ENCODE assay signal across 20 cellular contexts in genomic region chr1:68010543-68010942, GRCh38. TPM values are rescaled to one million over a fixed set of nuclear protein-coding genes. Genes with fewer than 3 reads are reported as not detected.
"Had no signal": no experiment of that assay in that cellular context is flagged by ENCODE, and none has a peak within 500 bp of the region (broad histone marks: within the 10 kb centered on the region; RNA-seq: fewer than 3 reads in every experiment).

No MANE protein-coding gene starts in this region.

- H3K4me1 Mint-ChIP-seq: immature natural killer cell; mesothelial cell of epicardium; naive thymus-derived CD8-positive, alpha-beta T cell had no signal

- DNase-seq: activated CD8-positive, alpha-beta memory T cell treated with anti-CD3 and anti-CD28 coated beads, Interleukin-2, amount 50 U/mL, for 48 hours; activated naive CD4-positive, alpha-beta T cell treated with Interleukin-2 at 50 U/mL for 16 hours; activated T-cell treated with anti-CD3 and anti-CD28 coated beads, Interleukin-2, amount 50 U/mL, for 48 hours; effector memory CD8-positive, alpha-beta T cell; foreskin melanocyte; glutamatergic neuron; immature natural killer cell; left lung; naive thymus-derived CD8-positive, alpha-beta T cell; retina; stimulated activated CD4-positive, alpha-beta T cell treated with anti-CD3 and anti-CD28 coated beads, Interleukin-2, amount 100 ng/mL, for 48 hours; stimulated activated naive CD4-positive, alpha-beta T cell; T-helper 1 cell; testis; upper lobe of left lung had no signal

- ATAC-seq: effector memory CD8-positive, alpha-beta T cell; naive thymus-derived CD8-positive, alpha-beta T cell had no signal

- H3K27ac ChIP-seq: hepatocyte, left lung, neural progenitor cell, testis, upper lobe of left lung had no signal

- H3K36me3 ChIP-seq: left lung, neural progenitor cell, upper lobe of left lung had no signal

- H3K4me3 Mint-ChIP-seq: effector memory CD8-positive, alpha-beta T cell; immature natural killer cell; mesothelial cell of epicardium; naive thymus-derived CD8-positive, alpha-beta T cell; neural progenitor cell had no signal

- H3K27me3 Mint-ChIP-seq: effector memory CD8-positive, alpha-beta T cell; progenitor cell of endocrine pancreas had no signal

- H3K27me3 ChIP-seq: hepatocyte, left lung, neural progenitor cell, testis, upper lobe of left lung had no signal

- H3K4me1 ChIP-seq: left lung, testis, upper lobe of left lung had no signal

- H3K27ac Mint-ChIP-seq: effector memory CD8-positive, alpha-beta T cell; immature natural killer cell; mesothelial cell of epicardium; naive thymus-derived CD8-positive, alpha-beta T cell; neural progenitor cell; progenitor cell of endocrine pancreas had no signal

- H3K9me3 ChIP-seq: left lung, testis, upper lobe of left lung had no signal

- H3K4me3 ChIP-seq: hepatocyte, left lung, lung, neural progenitor cell, testis, upper lobe of left lung had no signal

- H3K36me3 Mint-ChIP-seq: immature natural killer cell; mesothelial cell of epicardium; naive thymus-derived CD8-positive, alpha-beta T cell; neural progenitor cell had no signal

RNA-seq across cellular contexts. Expression of gene DIRAS3, which starts 39.9 kb away (rescaled TPM):
- total RNA-seq: naive thymus-derived CD8-positive, alpha-beta T cell had no signal
- polyA plus RNA-seq: immature natural killer cell; naive thymus-derived CD8-positive, alpha-beta T cell had no signal
